ENCODE assay signal across 16 cellular contexts in genomic region chr10:31140716-31141115, GRCh38.
A peak's percentile ranks its signal among the peaks of the same experiment; 100 is the strongest.
DNase-seq lines count a peak whose midpoint lies in the region; ATAC-seq and TF ChIP-seq lines count a peak whose summit lies in the region.
"Had no signal": no experiment of that assay in that cellular context is flagged by ENCODE, and none has a peak within 500 bp of the region (broad histone marks: within the 10 kb centered on the region; RNA-seq: fewer than 3 reads in every experiment).

No MANE protein-coding gene starts in this region.

- H3K27me3 ChIP-seq in IMR-90 (ENCODE audit: control insufficient read depth, insufficient read depth, low read length), result no peaks in the 10 kb centered on the region

- H3K4ac ChIP-seq in IMR-90 (ENCODE audit: low read depth, low read length), result peak overlapping the region; percentile 94

- peak overlapping the region; percentile 98 for H2BK15ac ChIP-seq in IMR-90 (ENCODE audit: low read depth, low read length)

- TF ChIP-seq POLR2A in IMR-90 (IDR thresholded peaks at IDR 0.05; ENCODE audit: low read depth, low read length), result no peak

- H3K9me1 ChIP-seq in IMR-90 (ENCODE audit: insufficient read depth, low read length), result peaks cover 41% of the 10 kb centered on the region

- H3K9me3 Mint-ChIP-seq in activated T-cell treated with anti-CD3 and anti-CD28 coated beads, Interleukin-2, amount 50 U/mL, for 24 hours, result no peaks in the 10 kb centered on the region
- H3K9me3 Mint-ChIP-seq in activated T-cell treated with anti-CD3 and anti-CD28 coated beads, Interleukin-2, amount 50 U/mL, for 72 hours, result no peaks in the 10 kb centered on the region
- H3K9me3 Mint-ChIP-seq in glutamatergic neuron (ENCODE audit: unreplicated experiment), result peaks cover 5% of the 10 kb centered on the region
- no peaks in the 10 kb centered on the region for H3K9me3 Mint-ChIP-seq in stimulated activated effector memory CD8-positive, alpha-beta T cell treated with anti-CD3 and anti-CD28 coated beads, Interleukin-12 subunit alpha, Interleukin-12 subunit beta, amount 100 ng/mL, for 72 hours
- no peaks in the 10 kb centered on the region for H3K9me3 Mint-ChIP-seq in activated CD4-positive, alpha-beta T cell treated with anti-CD3 and anti-CD28 coated beads for 36 hours (ENCODE audit: low read depth)
- H3K9me3 Mint-ChIP-seq: CD4-positive, alpha-beta T cell; H9 had no signal

- H2AFZ ChIP-seq in IMR-90 (replicated peaks; ENCODE audit: low read length, poor library complexity), result no peak overlapping the region

- H3K36me3 ChIP-seq in IMR-90 (ENCODE audit: control insufficient read depth, insufficient read depth, low read length), result no peaks in the 10 kb centered on the region

- BruUV-seq in IMR-90 (replicated peaks; lab: Mats Ljungman, UMichigan), result no TSS peak

- no peak overlapping the region for H3K4me3 ChIP-seq in IMR-90 (ENCODE audit: insufficient read depth, low read depth, low read length)
- H3K4me3 ChIP-seq: GM12878 had no signal

- no peak overlapping the region for H3K4me3 Mint-ChIP-seq in activated T-cell treated with anti-CD3 and anti-CD28 coated beads, Interleukin-2, amount 50 U/mL, for 24 hours
- no peak overlapping the region for H3K4me3 Mint-ChIP-seq in activated T-cell treated with anti-CD3 and anti-CD28 coated beads, Interleukin-2, amount 50 U/mL, for 72 hours
- H3K4me3 Mint-ChIP-seq in glutamatergic neuron (ENCODE audit: unreplicated experiment), result no peak overlapping the region
- H3K4me3 Mint-ChIP-seq in stimulated activated effector memory CD8-positive, alpha-beta T cell treated with anti-CD3 and anti-CD28 coated beads, Interleukin-12 subunit alpha, Interleukin-12 subunit beta, amount 100 ng/mL, for 72 hours, result no peak overlapping the region
- H3K4me3 Mint-ChIP-seq in activated CD4-positive, alpha-beta T cell treated with anti-CD3 and anti-CD28 coated beads for 36 hours, result no peak overlapping the region
- H3K4me3 Mint-ChIP-seq: B cell; CD4-positive, alpha-beta T cell; H9 had no signal

- peak overlapping the region; percentile 42 for H3K27ac ChIP-seq in IMR-90 (ENCODE audit: insufficient read depth, low read length)

- H3K9ac ChIP-seq in IMR-90 (ENCODE audit: low read depth, low read length), result no peak overlapping the region; the same call in 1 of the 2 replicates

- H3K18ac ChIP-seq in IMR-90 (ENCODE audit: low read depth, low read length), result peak overlapping the region; percentile 95

- H3K27ac Mint-ChIP-seq in activated T-cell treated with anti-CD3 and anti-CD28 coated beads, Interleukin-2, amount 50 U/mL, for 24 hours, result peak overlapping the region; percentile 51
- no peak overlapping the region for H3K27ac Mint-ChIP-seq in activated T-cell treated with anti-CD3 and anti-CD28 coated beads, Interleukin-2, amount 50 U/mL, for 72 hours
- H3K27ac Mint-ChIP-seq in glutamatergic neuron (ENCODE audit: unreplicated experiment), result peak overlapping the region; percentile 73
- H3K27ac Mint-ChIP-seq in stimulated activated effector memory CD8-positive, alpha-beta T cell treated with anti-CD3 and anti-CD28 coated beads, Interleukin-12 subunit alpha, Interleukin-12 subunit beta, amount 100 ng/mL, for 72 hours, result peak overlapping the region; percentile 14
- no peak overlapping the region for H3K27ac Mint-ChIP-seq in activated CD4-positive, alpha-beta T cell treated with anti-CD3 and anti-CD28 coated beads for 36 hours
- H3K27ac Mint-ChIP-seq: B cell; CD4-positive, alpha-beta T cell had no signal

- no peak for DNase-seq in activated T-cell treated with anti-CD3 and anti-CD28 coated beads, Interleukin-2, amount 50 U/mL, for 24 hours
- no peak for DNase-seq in activated T-cell treated with anti-CD3 and anti-CD28 coated beads, Interleukin-2, amount 50 U/mL, for 72 hours
- DNase-seq in IMR-90, result no peak
- DNase-seq in glutamatergic neuron, result no peak
- DNase-seq in stimulated activated effector memory CD8-positive, alpha-beta T cell treated with anti-CD3 and anti-CD28 coated beads, Interleukin-12 subunit alpha, Interleukin-12 subunit beta, amount 100 ng/mL, for 72 hours (ENCODE audit: low spot score in 2 of 2), result peak in 1 of 2 donors; percentile 15
- DNase-seq in activated CD4-positive, alpha-beta T cell treated with anti-CD3 and anti-CD28 coated beads for 36 hours, result no peak
- no peak for DNase-seq in NOMO-1 treated with dmso at 0.1 percent for 144 hours (lab: John Stamatoyannopoulos, UW; ENCODE audit: unreplicated experiment)
- DNase-seq: ACHN; C1 segment of cervical spinal cord; Calu3; CD4-positive, alpha-beta T cell; DMS 273 treated with DMSO at 0.1 percent for 48 hours; GOT3; H9 had no signal

- intact Hi-C loops in IMR-90 (cut with micrococcal nuclease), result loop anchor here (5.0 kb wide), 1 partner anchor 162 kb away; no protein-coding TSS in a partner anchor
- intact Hi-C loops in activated CD4-positive, alpha-beta T cell treated with anti-CD3 and anti-CD28 coated beads for 36 hours (cut with DNase I, micrococcal nuclease), result no loop called here

- no peak overlapping the region for H3K4me2 ChIP-seq in IMR-90 (ENCODE audit: low read depth, low read length)

- H2BK20ac ChIP-seq in IMR-90 (ENCODE audit: low read depth, low read length), result peak overlapping the region; percentile 85

- CTCF ChIA-PET in IMR-90 (lab: Yijun Ruan, JAX), result no interaction called here
- CTCF ChIA-PET in activated CD4-positive, alpha-beta T cell treated with anti-CD3 and anti-CD28 coated beads for 36 hours (lab: Charles Lee), result no interaction called here

- H3K56ac ChIP-seq in IMR-90 (ENCODE audit: extremely low read depth, insufficient read depth, low read length), result peak overlapping the region; percentile 43; the same call in 1 of the 2 replicates

- peak overlapping the region; percentile 67 for H4K5ac ChIP-seq in IMR-90 (ENCODE audit: low read depth, low read length)

- TF ChIP-seq CTCF in IMR-90 (conservative IDR thresholded peaks at IDR 0.05; ENCODE audit: low read depth, low read length) (no peak), glutamatergic neuron (IDR thresholded peaks at IDR 0.05; ENCODE audit: partially characterized antibody, unreplicated experiment) (no peak)

- in situ Hi-C loops in IMR-90 (cut with MboI; ENCODE audit: low sequenced_read_pairs), result no loop called here

- ATAC-seq in activated T-cell treated with anti-CD3 and anti-CD28 coated beads, Interleukin-2, amount 50 U/mL, for 72 hours (replicated peaks in 1 of 2), result no peak
- no peak for ATAC-seq in IMR-90 (ENCODE audit: low read depth)
- no peak for ATAC-seq in stimulated activated effector memory CD8-positive, alpha-beta T cell treated with anti-CD3 and anti-CD28 coated beads, Interleukin-12 subunit alpha, Interleukin-12 subunit beta, amount 100 ng/mL, for 72 hours
- no peak for ATAC-seq in activated CD4-positive, alpha-beta T cell treated with anti-CD3 and anti-CD28 coated beads for 36 hours
- ATAC-seq: GM12878 had no signal

- H4K8ac ChIP-seq in IMR-90 (ENCODE audit: low read depth in 2 of 2, low read length in 2 of 2), result peak overlapping the region; percentile 47 to 69; a peak in 2 of 4 replicates

- H3K4me1 Mint-ChIP-seq in activated T-cell treated with anti-CD3 and anti-CD28 coated beads, Interleukin-2, amount 50 U/mL, for 24 hours (ENCODE audit: low read depth), result peaks cover 27% of the 10 kb centered on the region
- H3K4me1 Mint-ChIP-seq in activated T-cell treated with anti-CD3 and anti-CD28 coated beads, Interleukin-2, amount 50 U/mL, for 72 hours (ENCODE audit: low read depth), result peaks cover 29% of the 10 kb centered on the region
- peaks cover 30% of the 10 kb centered on the region for H3K4me1 Mint-ChIP-seq in glutamatergic neuron (ENCODE audit: low read depth, unreplicated experiment)
- H3K4me1 Mint-ChIP-seq in stimulated activated effector memory CD8-positive, alpha-beta T cell treated with anti-CD3 and anti-CD28 coated beads, Interleukin-12 subunit alpha, Interleukin-12 subunit beta, amount 100 ng/mL, for 72 hours, result peaks cover 18% of the 10 kb centered on the region
- H3K4me1 Mint-ChIP-seq in activated CD4-positive, alpha-beta T cell treated with anti-CD3 and anti-CD28 coated beads for 36 hours, result peaks cover 19% of the 10 kb centered on the region

- peak overlapping the region; percentile 58 for H3K14ac ChIP-seq in IMR-90 (replicated peaks; ENCODE audit: low read depth, low read length)

- peaks cover 0 to 50% of the 10 kb centered on the region in 2 experiments; a peak in 2 of 4 replicates for H3K79me1 ChIP-seq in IMR-90 (ENCODE audit: low read depth in 1 of 2, low read length in 2 of 2)

- H2BK5ac ChIP-seq in IMR-90 (ENCODE audit: low read depth, low read length, poor library complexity, severe bottlenecking), result peak overlapping the region; percentile 18

- no peak overlapping the region for H2AK9ac ChIP-seq in IMR-90 (replicated peaks; ENCODE audit: low read depth, low read length, poor library complexity)

- TF ChIP-seq RAD21 in IMR-90 (IDR thresholded peaks at IDR 0.05; ENCODE audit: low read length), result no peak

- peak overlapping the region; percentile 50 for H3K23ac ChIP-seq in IMR-90 (ENCODE audit: low read depth, low read length)

- H3K36me3 Mint-ChIP-seq in activated T-cell treated with anti-CD3 and anti-CD28 coated beads, Interleukin-2, amount 50 U/mL, for 24 hours (ENCODE audit: low read depth), result no peaks in the 10 kb centered on the region
- H3K36me3 Mint-ChIP-seq in activated T-cell treated with anti-CD3 and anti-CD28 coated beads, Interleukin-2, amount 50 U/mL, for 72 hours (ENCODE audit: insufficient read depth in 2 of 2), result no peaks in the 10 kb centered on the region
- H3K36me3 Mint-ChIP-seq in glutamatergic neuron (ENCODE audit: unreplicated experiment), result no peaks in the 10 kb centered on the region
- H3K36me3 Mint-ChIP-seq in stimulated activated effector memory CD8-positive, alpha-beta T cell treated with anti-CD3 and anti-CD28 coated beads, Interleukin-12 subunit alpha, Interleukin-12 subunit beta, amount 100 ng/mL, for 72 hours, result no peaks in the 10 kb centered on the region
- no peaks in the 10 kb centered on the region for H3K36me3 Mint-ChIP-seq in activated CD4-positive, alpha-beta T cell treated with anti-CD3 and anti-CD28 coated beads for 36 hours (ENCODE audit: low read depth)

- POLR2A ChIA-PET in IMR-90 (lab: Charles Lee; ENCODE audit: unreplicated experiment), result no interaction called here
- POLR2A ChIA-PET in activated CD4-positive, alpha-beta T cell treated with anti-CD3 and anti-CD28 coated beads for 36 hours (lab: Charles Lee), result no interaction called here

- H2AK5ac ChIP-seq in IMR-90 (ENCODE audit: low read depth, low read length), result peak overlapping the region; percentile 95

- dilution Hi-C loops in IMR-90 (cut with HindIII; ENCODE audit: low sequenced_read_pairs, unreplicated experiment), result no loop called here

- no CpG with 5 or more reads among the region's 1 CpG for WGBS in IMR-90 (ENCODE audit: extremely low coverage in 2 of 2, insufficient read length in 1 of 2), 2 experiments

- H4K20me1 ChIP-seq in IMR-90 (ENCODE audit: insufficient read depth, low read length), result no peaks in the 10 kb centered on the region

- peaks cover 25% of the 10 kb centered on the region for H3K4me1 ChIP-seq in IMR-90 (ENCODE audit: control insufficient read depth, insufficient read depth, low read length)

- H3K27me3 Mint-ChIP-seq in activated T-cell treated with anti-CD3 and anti-CD28 coated beads, Interleukin-2, amount 50 U/mL, for 24 hours, result no peaks in the 10 kb centered on the region
- no peaks in the 10 kb centered on the region for H3K27me3 Mint-ChIP-seq in activated T-cell treated with anti-CD3 and anti-CD28 coated beads, Interleukin-2, amount 50 U/mL, for 72 hours (ENCODE audit: low read depth)
- H3K27me3 Mint-ChIP-seq in glutamatergic neuron (ENCODE audit: unreplicated experiment), result peaks cover 6% of the 10 kb centered on the region
- H3K27me3 Mint-ChIP-seq in activated CD4-positive, alpha-beta T cell treated with anti-CD3 and anti-CD28 coated beads for 36 hours, result no peaks in the 10 kb centered on the region
- H3K27me3 Mint-ChIP-seq: B cell had no signal

- peak overlapping the region; percentile 89 for H4K91ac ChIP-seq in IMR-90 (ENCODE audit: insufficient read depth, low read depth, low read length)

- peak overlapping the region; percentile 97 for H2BK120ac ChIP-seq in IMR-90 (ENCODE audit: low read depth, low read length)

- H3K9me3 ChIP-seq in IMR-90 (ENCODE audit: control insufficient read depth, insufficient read depth, low read length), result no peaks in the 10 kb centered on the region

Comparison
In these comparisons a context has a peak if more than half of its experiments do, and no peak if none do; other contexts are left out.
1. H3K27ac Mint-ChIP-seq: peak in activated T-cell treated with anti-CD3 and anti-CD28 coated beads, Interleukin-2, amount 50 U/mL, for 24 hours (single experiment), glutamatergic neuron (single experiment) and stimulated activated effector memory CD8-positive, alpha-beta T cell treated with anti-CD3 and anti-CD28 coated beads, Interleukin-12 subunit alpha, Interleukin-12 subunit beta, amount 100 ng/mL, for 72 hours (single experiment); none in activated T-cell treated with anti-CD3 and anti-CD28 coated beads, Interleukin-2, amount 50 U/mL, for 72 hours (single experiment) and activated CD4-positive, alpha-beta T cell treated with anti-CD3 and anti-CD28 coated beads for 36 hours (single experiment).